12 cellular contexts compared by ENCODE assay signal in the genomic region with DNA sequence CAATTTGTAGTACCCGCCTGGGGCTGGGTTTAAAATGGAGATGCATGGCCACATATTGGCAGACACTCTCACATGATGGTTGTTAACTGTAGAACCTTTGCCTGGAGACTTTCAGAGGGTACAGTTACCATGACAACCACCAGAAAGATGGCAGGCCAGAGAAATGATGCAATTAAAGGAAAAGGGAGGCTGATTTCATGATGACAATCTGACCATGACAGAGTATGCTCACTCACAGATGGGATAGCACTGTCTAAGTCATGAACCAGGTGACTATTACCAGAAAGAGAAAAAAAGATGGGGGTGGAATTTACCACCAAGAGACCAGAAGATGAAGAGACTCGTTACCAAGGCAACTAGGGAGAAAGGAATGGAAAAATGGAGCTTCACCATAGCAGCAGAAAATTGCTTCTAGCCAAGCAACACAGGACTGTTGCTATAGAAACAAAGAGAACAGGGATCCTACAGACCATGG. TPM values are rescaled to one million over a fixed set of nuclear protein-coding genes. Genes with fewer than 3 reads are reported as not detected.
DNase-seq lines count a peak whose midpoint lies in the region; ATAC-seq lines count a peak whose summit lies in the region.
"Had no signal": no experiment of that assay in that cellular context is flagged by ENCODE, and none has a peak within 500 bp of the region (broad histone marks: within the 10 kb centered on the region; RNA-seq: fewer than 3 reads in every experiment).

No MANE protein-coding gene starts in this region.

- H3K4me3 Mint-ChIP-seq in activated T-cell treated with anti-CD3 and anti-CD28 coated beads, Interleukin-2, amount 50 U/mL, for 72 hours: no peak overlapping the region
- no peak overlapping the region for H3K4me3 Mint-ChIP-seq in activated T-cell treated with anti-CD3 and anti-CD28 coated beads, Interleukin-2, amount 50 U/mL, for 24 hours

- ATAC-seq in activated T-cell treated with anti-CD3 and anti-CD28 coated beads, Interleukin-2, amount 50 U/mL, for 72 hours (replicated peaks in 1 of 2): peak; percentile 79 to 80
- ATAC-seq in GM18868 (IDR thresholded peaks at IDR 0.05; ENCODE audit: unreplicated experiment): no peak

- H3K27ac Mint-ChIP-seq in activated T-cell treated with anti-CD3 and anti-CD28 coated beads, Interleukin-2, amount 50 U/mL, for 72 hours: no peak overlapping the region
- no peak overlapping the region for H3K27ac Mint-ChIP-seq in activated T-cell treated with anti-CD3 and anti-CD28 coated beads, Interleukin-2, amount 50 U/mL, for 24 hours

- H3K27me3 ChIP-seq in ectodermal cell (ENCODE audit: control insufficient read depth, insufficient read depth, low read length, poor library complexity, severe bottlenecking): no peaks in the 10 kb centered on the region

- peaks cover 7% of the 10 kb centered on the region for H3K27me3 Mint-ChIP-seq in activated T-cell treated with anti-CD3 and anti-CD28 coated beads, Interleukin-2, amount 50 U/mL, for 72 hours (ENCODE audit: low read depth)
- peaks cover 5% of the 10 kb centered on the region for H3K27me3 Mint-ChIP-seq in activated T-cell treated with anti-CD3 and anti-CD28 coated beads, Interleukin-2, amount 50 U/mL, for 24 hours

- DNase-seq in activated T-cell treated with anti-CD3 and anti-CD28 coated beads, Interleukin-2, amount 50 U/mL, for 72 hours: peak; percentile 29 to 31
- no peak for DNase-seq in activated T-cell treated with anti-CD3 and anti-CD28 coated beads, Interleukin-2, amount 50 U/mL, for 24 hours
- DNase-seq in NCI-H2227 treated with DMSO at 0.1 percent for 48 hours (lab: John Stamatoyannopoulos, UW) (peak; percentile 90), superior temporal gyrus (ENCODE audit: extremely low spot score) (peak; percentile 76), NCI-H82 treated with DMSO at 0.1 percent for 48 hours (lab: John Stamatoyannopoulos, UW; ENCODE audit: unreplicated experiment) (no peak), NCI-H187 (lab: John Stamatoyannopoulos, UW) (no peak)
- DNase-seq: activated CD8-positive, alpha-beta memory T cell treated with anti-CD3 and anti-CD28 coated beads, Interleukin-2, amount 50 U/mL, for 48 hours; NCI-H187 treated with DMSO at 0.1 percent for 48 hours; stimulated activated CD8-positive, alpha-beta memory T cell treated with anti-CD3 and anti-CD28 coated beads, Interleukin-4, amount 100 ng/mL, for 48 hours had no signal

- H3K4me1 Mint-ChIP-seq in activated T-cell treated with anti-CD3 and anti-CD28 coated beads, Interleukin-2, amount 50 U/mL, for 72 hours (ENCODE audit: low read depth): peaks cover 11% of the 10 kb centered on the region
- peaks cover 9% of the 10 kb centered on the region for H3K4me1 Mint-ChIP-seq in activated T-cell treated with anti-CD3 and anti-CD28 coated beads, Interleukin-2, amount 50 U/mL, for 24 hours (ENCODE audit: low read depth)

- H3K36me3 Mint-ChIP-seq in activated T-cell treated with anti-CD3 and anti-CD28 coated beads, Interleukin-2, amount 50 U/mL, for 72 hours (ENCODE audit: insufficient read depth in 2 of 2): no peaks in the 10 kb centered on the region
- peaks cover 14% of the 10 kb centered on the region for H3K36me3 Mint-ChIP-seq in activated T-cell treated with anti-CD3 and anti-CD28 coated beads, Interleukin-2, amount 50 U/mL, for 24 hours (ENCODE audit: low read depth)

- no peaks in the 10 kb centered on the region for H3K36me3 ChIP-seq in ectodermal cell (ENCODE audit: control insufficient read depth, insufficient read depth, low read length)
- H3K36me3 ChIP-seq: neutrophil had no signal

- H3K9me3 ChIP-seq in ectodermal cell (ENCODE audit: control insufficient read depth, low read length): no peaks in the 10 kb centered on the region
- H3K9me3 ChIP-seq: neutrophil had no signal

- peaks cover 32% of the 10 kb centered on the region for H3K4me1 ChIP-seq in ectodermal cell (ENCODE audit: control insufficient read depth, insufficient read depth, low read length)

- H3K4me3 ChIP-seq in ectodermal cell (ENCODE audit: insufficient read depth, low read depth, low read length): no peak overlapping the region

- 65 to 68% methylated on average over 2 of the region's 2 CpGs for WGBS in ectodermal cell, 2 experiments

- no peaks in the 10 kb centered on the region for H3K9me3 Mint-ChIP-seq in activated T-cell treated with anti-CD3 and anti-CD28 coated beads, Interleukin-2, amount 50 U/mL, for 72 hours
- no peaks in the 10 kb centered on the region for H3K9me3 Mint-ChIP-seq in activated T-cell treated with anti-CD3 and anti-CD28 coated beads, Interleukin-2, amount 50 U/mL, for 24 hours

- peak overlapping the region; percentile 47 for H3K27ac ChIP-seq in ectodermal cell (ENCODE audit: insufficient read depth, low read depth, low read length, poor library complexity, severe bottlenecking)
- H3K27ac ChIP-seq: neutrophil had no signal

RNA-seq across cellular contexts. Expression of gene TRIT1, which starts 3.5 kb away (rescaled TPM):
- 10 to 100 TPM; 20.5 to 22.6 TPM for total RNA-seq in activated T-cell treated with anti-CD3 and anti-CD28 coated beads, Interleukin-2, amount 50 U/mL, for 72 hours
- polyA plus RNA-seq in ectodermal cell (2013, experiment 1 of 4): 42.0 TPM
- 51.9 TPM for polyA plus RNA-seq in ectodermal cell (2013, experiment 2 of 4)
- polyA plus RNA-seq in ectodermal cell (2013, experiment 3 of 4): 44.7 TPM
- 46.4 TPM for polyA plus RNA-seq in ectodermal cell (2013, experiment 4 of 4)

RNA-seq across cellular contexts. Expression of gene MYCL, which starts 14.9 kb away (rescaled TPM):
- under 1 TPM; 0.30 to 0.70 TPM for total RNA-seq in activated T-cell treated with anti-CD3 and anti-CD28 coated beads, Interleukin-2, amount 50 U/mL, for 72 hours
- 48.7 TPM for polyA plus RNA-seq in ectodermal cell (2013, experiment 1 of 4)
- polyA plus RNA-seq in ectodermal cell (2013, experiment 2 of 4): 63.9 TPM
- polyA plus RNA-seq in ectodermal cell (2013, experiment 3 of 4): 49.1 TPM
- polyA plus RNA-seq in ectodermal cell (2013, experiment 4 of 4): 56.8 TPM

Comparison
In these comparisons a context has a peak if more than half of its experiments do, and no peak if none do; other contexts are left out.
1. DNase-seq: peak in activated T-cell treated with anti-CD3 and anti-CD28 coated beads, Interleukin-2, amount 50 U/mL, for 72 hours (2 of 2), NCI-H2227 treated with DMSO at 0.1 percent for 48 hours (single experiment) and superior temporal gyrus (single experiment); none in activated T-cell treated with anti-CD3 and anti-CD28 coated beads, Interleukin-2, amount 50 U/mL, for 24 hours (single experiment), NCI-H82 treated with DMSO at 0.1 percent for 48 hours (single experiment) and NCI-H187 (0 of 2).